Comparison of ENCODE assay signal across 14 cellular contexts in genomic region chr7:130923930-130924329, GRCh38.
DNase-seq lines count a peak whose midpoint lies in the region; ATAC-seq and TF ChIP-seq lines count a peak whose summit lies in the region.
"Had no signal": no experiment of that assay in that cellular context is flagged by ENCODE, and none has a peak within 500 bp of the region (broad histone marks: within the 10 kb centered on the region; RNA-seq: fewer than 3 reads in every experiment).

No MANE protein-coding gene starts in this region.

- peak overlapping the region; percentile 100 for H3K27ac ChIP-seq in epithelial cell of prostate
- H3K27ac ChIP-seq in RWPE1 = no peak overlapping the region
- H3K27ac ChIP-seq: lower lobe of right lung, SJCRH30, VCaP had no signal

- no peaks in the 10 kb centered on the region for H3K9me3 Mint-ChIP-seq in activated T-cell treated with anti-CD3 and anti-CD28 coated beads, Interleukin-2, amount 50 U/mL, for 24 hours
- no peaks in the 10 kb centered on the region for H3K9me3 Mint-ChIP-seq in activated T-cell treated with anti-CD3 and anti-CD28 coated beads, Interleukin-2, amount 50 U/mL, for 4 hours
- H3K9me3 Mint-ChIP-seq in activated CD4-positive, alpha-beta memory T cell treated with anti-CD3 and anti-CD28 coated beads, Interleukin-2, amount 10 ng/mL, durations not matched to agents 7 days and 5 days = no peaks in the 10 kb centered on the region
- no peaks in the 10 kb centered on the region for H3K9me3 Mint-ChIP-seq in stimulated activated memory B cell treated with anti-CD40 and anti-IgM and Interleukin-4, amounts not matched to agents 10 μg/mL and 1 μg/mL and 100 μg/mL, for 72 hours

- ATAC-seq in activated T-cell treated with anti-CD3 and anti-CD28 coated beads, Interleukin-2, amount 50 U/mL, for 4 hours = no peak
- no peak for ATAC-seq in stimulated activated memory B cell treated with anti-CD40 and anti-IgM and Interleukin-4, amounts not matched to agents 10 μg/mL and 1 μg/mL and 100 μg/mL, for 72 hours
- ATAC-seq: K562, lower lobe of right lung, upper lobe of right lung had no signal

- peaks cover 97% of the 10 kb centered on the region for H3K4me1 Mint-ChIP-seq in activated T-cell treated with anti-CD3 and anti-CD28 coated beads, Interleukin-2, amount 50 U/mL, for 24 hours (ENCODE audit: low read depth)
- H3K4me1 Mint-ChIP-seq in activated T-cell treated with anti-CD3 and anti-CD28 coated beads, Interleukin-2, amount 50 U/mL, for 4 hours (ENCODE audit: low read depth) = peaks cover 94% of the 10 kb centered on the region
- H3K4me1 Mint-ChIP-seq in activated CD4-positive, alpha-beta memory T cell treated with anti-CD3 and anti-CD28 coated beads, Interleukin-2, amount 10 ng/mL, durations not matched to agents 7 days and 5 days = peaks cover 95% of the 10 kb centered on the region
- peaks cover 60% of the 10 kb centered on the region for H3K4me1 Mint-ChIP-seq in stimulated activated memory B cell treated with anti-CD40 and anti-IgM and Interleukin-4, amounts not matched to agents 10 μg/mL and 1 μg/mL and 100 μg/mL, for 72 hours

- no peak for TF ChIP-seq CTCF in RWPE1 (conservative IDR thresholded peaks at IDR 0.05; ENCODE audit: low read depth)

- POLR2A ChIA-PET in activated CD4-positive, alpha-beta memory T cell treated with anti-CD3 and anti-CD28 coated beads, Interleukin-2, amount 10 ng/mL, durations not matched to agents 7 days and 5 days (lab: Charles Lee) = no interaction called here
- POLR2A ChIA-PET in RWPE1 (lab: Yijun Ruan, JAX; ENCODE audit: low non-redundant PET) = no interaction called here

- CTCF ChIA-PET in activated CD4-positive, alpha-beta memory T cell treated with anti-CD3 and anti-CD28 coated beads, Interleukin-2, amount 10 ng/mL, durations not matched to agents 7 days and 5 days (lab: Charles Lee) = interaction anchor here (0.7 to 2.1 kb wide), 3 partner anchors 15 to 116 kb away, joined by 3 to 9 read pairs (median 3); no protein-coding TSS in a partner anchor
- CTCF ChIA-PET in RWPE1 (lab: Yijun Ruan, JAX) = interaction anchor here (0.7 kb wide), 1 partner anchor 914 kb away, joined by 3 read pairs; no protein-coding TSS in a partner anchor

- H3K27ac Mint-ChIP-seq in activated T-cell treated with anti-CD3 and anti-CD28 coated beads, Interleukin-2, amount 50 U/mL, for 24 hours = peak overlapping the region; percentile 99
- peak overlapping the region; percentile 42 for H3K27ac Mint-ChIP-seq in activated CD4-positive, alpha-beta memory T cell treated with anti-CD3 and anti-CD28 coated beads, Interleukin-2, amount 10 ng/mL, durations not matched to agents 7 days and 5 days
- peak overlapping the region; percentile 88 for H3K27ac Mint-ChIP-seq in stimulated activated memory B cell treated with anti-CD40 and anti-IgM and Interleukin-4, amounts not matched to agents 10 μg/mL and 1 μg/mL and 100 μg/mL, for 72 hours

- no peaks in the 10 kb centered on the region for H3K27me3 Mint-ChIP-seq in activated T-cell treated with anti-CD3 and anti-CD28 coated beads, Interleukin-2, amount 50 U/mL, for 24 hours
- H3K27me3 Mint-ChIP-seq in activated T-cell treated with anti-CD3 and anti-CD28 coated beads, Interleukin-2, amount 50 U/mL, for 4 hours (ENCODE audit: low read depth) = no peaks in the 10 kb centered on the region
- no peaks in the 10 kb centered on the region for H3K27me3 Mint-ChIP-seq in activated CD4-positive, alpha-beta memory T cell treated with anti-CD3 and anti-CD28 coated beads, Interleukin-2, amount 10 ng/mL, durations not matched to agents 7 days and 5 days
- no peaks in the 10 kb centered on the region for H3K27me3 Mint-ChIP-seq in stimulated activated memory B cell treated with anti-CD40 and anti-IgM and Interleukin-4, amounts not matched to agents 10 μg/mL and 1 μg/mL and 100 μg/mL, for 72 hours

- no peak overlapping the region for H3K4me3 Mint-ChIP-seq in activated T-cell treated with anti-CD3 and anti-CD28 coated beads, Interleukin-2, amount 50 U/mL, for 24 hours
- H3K4me3 Mint-ChIP-seq in activated T-cell treated with anti-CD3 and anti-CD28 coated beads, Interleukin-2, amount 50 U/mL, for 4 hours = no peak overlapping the region
- no peak overlapping the region for H3K4me3 Mint-ChIP-seq in activated CD4-positive, alpha-beta memory T cell treated with anti-CD3 and anti-CD28 coated beads, Interleukin-2, amount 10 ng/mL, durations not matched to agents 7 days and 5 days
- H3K4me3 Mint-ChIP-seq in stimulated activated memory B cell treated with anti-CD40 and anti-IgM and Interleukin-4, amounts not matched to agents 10 μg/mL and 1 μg/mL and 100 μg/mL, for 72 hours = no peak overlapping the region

- DNase-seq in activated T-cell treated with anti-CD3 and anti-CD28 coated beads, Interleukin-2, amount 50 U/mL, for 24 hours = no peak
- no peak for DNase-seq in activated T-cell treated with anti-CD3 and anti-CD28 coated beads, Interleukin-2, amount 50 U/mL, for 4 hours
- no peak for DNase-seq in activated CD4-positive, alpha-beta memory T cell treated with anti-CD3 and anti-CD28 coated beads, Interleukin-2, amount 10 ng/mL, durations not matched to agents 7 days and 5 days
- no peak for DNase-seq in epithelial cell of prostate (ENCODE audit: low read depth, low spot score)
- DNase-seq in SKM-1 treated with dmso at 0.1 percent for 144 hours (lab: John Stamatoyannopoulos, UW; ENCODE audit: unreplicated experiment) = no peak
- DNase-seq in pons (ENCODE audit: low spot score) = no peak
- DNase-seq in RWPE1 (ENCODE audit: low spot score) = no peak
- DNase-seq: lower lobe of right lung, NCI-H526, SJCRH30, upper lobe of right lung had no signal

- H3K36me3 Mint-ChIP-seq in activated T-cell treated with anti-CD3 and anti-CD28 coated beads, Interleukin-2, amount 50 U/mL, for 24 hours (ENCODE audit: low read depth) = peaks cover 100% of the 10 kb centered on the region
- H3K36me3 Mint-ChIP-seq in activated T-cell treated with anti-CD3 and anti-CD28 coated beads, Interleukin-2, amount 50 U/mL, for 4 hours (ENCODE audit: insufficient read depth) = peaks cover 68% of the 10 kb centered on the region
- H3K36me3 Mint-ChIP-seq in activated CD4-positive, alpha-beta memory T cell treated with anti-CD3 and anti-CD28 coated beads, Interleukin-2, amount 10 ng/mL, durations not matched to agents 7 days and 5 days (ENCODE audit: low read depth) = peaks cover 80% of the 10 kb centered on the region
- H3K36me3 Mint-ChIP-seq in stimulated activated memory B cell treated with anti-CD40 and anti-IgM and Interleukin-4, amounts not matched to agents 10 μg/mL and 1 μg/mL and 100 μg/mL, for 72 hours = peaks cover 26% of the 10 kb centered on the region

Comparison
In these comparisons a context has a peak if more than half of its experiments do, and no peak if none do; other contexts are left out.
1. H3K27ac Mint-ChIP-seq: peak in every context shown above with its lines; median percentile 99 in activated T-cell treated with anti-CD3 and anti-CD28 coated beads, Interleukin-2, amount 50 U/mL, for 24 hours; 88 in stimulated activated memory B cell treated with anti-CD40 and anti-IgM and Interleukin-4, amounts not matched to agents 10 μg/mL and 1 μg/mL and 100 μg/mL, for 72 hours; 42 in activated CD4-positive, alpha-beta memory T cell treated with anti-CD3 and anti-CD28 coated beads, Interleukin-2, amount 10 ng/mL, durations not matched to agents 7 days and 5 days.